8 cellular contexts compared by ENCODE assay signal in the genomic region with DNA sequence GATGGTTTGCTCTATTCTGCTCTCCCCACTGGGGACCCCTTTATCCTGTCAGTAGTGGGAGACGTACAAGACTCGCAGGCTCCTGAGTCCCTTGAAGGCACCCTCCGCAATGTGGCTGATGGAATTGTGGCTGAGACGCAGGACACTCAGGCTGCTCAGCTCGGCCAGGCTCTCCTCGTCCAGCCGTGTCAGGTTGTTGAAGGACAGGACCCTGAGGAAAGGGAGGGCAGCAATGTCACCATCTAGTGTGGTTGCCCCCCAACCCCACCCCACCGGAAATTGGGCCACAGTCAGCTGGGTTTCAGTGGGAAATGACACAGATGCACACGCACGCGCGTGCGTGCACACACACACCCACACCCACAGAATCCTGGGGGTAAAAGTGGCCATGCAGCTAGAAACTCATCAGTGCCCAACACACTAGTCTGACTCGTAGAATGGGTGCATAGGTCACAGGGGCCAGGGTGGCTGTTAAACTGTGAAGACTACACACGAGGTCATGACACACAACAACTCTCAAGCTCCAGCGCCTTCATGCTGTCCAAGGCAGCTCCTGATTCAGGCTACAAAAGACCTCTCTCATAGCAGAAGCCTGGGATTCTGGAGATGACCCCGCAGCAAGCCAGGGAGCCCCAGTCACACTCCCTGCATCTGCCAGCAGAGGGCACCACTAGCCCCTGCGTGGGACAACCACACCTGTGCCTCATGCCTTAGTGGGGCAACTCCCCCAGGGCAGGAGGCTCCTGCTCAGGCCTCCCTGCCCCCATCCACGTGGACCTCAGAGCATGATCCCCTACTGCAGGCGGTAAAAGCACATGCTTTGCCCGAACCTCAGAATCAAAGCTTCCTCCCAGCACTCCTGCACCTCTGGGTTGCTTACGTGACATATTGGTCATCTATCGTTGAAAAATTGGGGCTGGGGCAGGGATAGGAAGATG.
A peak's percentile ranks its signal among the peaks of the same experiment; 100 is the strongest.
DNase-seq lines count a peak whose midpoint lies in the region; ATAC-seq and TF ChIP-seq lines count a peak whose summit lies in the region.

No MANE protein-coding gene starts in this region.

- H3K56ac ChIP-seq in mesendoderm (ENCODE audit: low read length) = no peak overlapping the region

- H2AK5ac ChIP-seq in mesendoderm (ENCODE audit: low read length) = no peak overlapping the region

- peaks cover 4% of the 10 kb centered on the region; the same call in 1 of the 2 replicates for H3K79me2 ChIP-seq in KMS-11 (ENCODE audit: insufficient read depth, low read depth)
- H3K79me2 ChIP-seq in mesendoderm (ENCODE audit: control insufficient read depth, insufficient read depth, low read length) = no peaks in the 10 kb centered on the region

- H2AFZ ChIP-seq in KMS-11 (ENCODE audit: low read depth) = no peak overlapping the region

- H3K4me3 ChIP-seq in KMS-11 (IDR thresholded peaks at IDR 0.05; ENCODE audit: insufficient read depth, low read depth, low read length) (no peak overlapping the region), mesendoderm (ENCODE audit: low read length) (no peak overlapping the region)

- DNase-seq in EL = peak; percentile 51
- peak; percentile 82 to 85 for DNase-seq in activated CD4-positive, alpha-beta T cell treated with anti-CD3 and anti-CD28 coated beads, Interleukin-2, amount 50 U/mL, for 48 hours
- DNase-seq in effector CD4-positive, alpha-beta T cell = peak; percentile 74
- peak; percentile 77 for DNase-seq in mesendoderm
- peak; percentile 63 for DNase-seq in stimulated activated CD8-positive, alpha-beta memory T cell treated with anti-CD3 and anti-CD28 coated beads, Interleukin-4, amount 100 ng/mL, for 24 hours (ENCODE audit: low read depth)

- no peaks in the 10 kb centered on the region for H3K79me1 ChIP-seq in mesendoderm (ENCODE audit: low read length)

- TF ChIP-seq CTCF in KMS-11 (conservative IDR thresholded peaks at IDR 0.05; ENCODE audit: low read depth, low read length) = peak; percentile 73

- H4K20me1 ChIP-seq in KMS-11 (ENCODE audit: insufficient read depth) = no peaks in the 10 kb centered on the region

- H3K36me3 ChIP-seq in KMS-11 (ENCODE audit: insufficient read depth) (no peaks in the 10 kb centered on the region), mesendoderm (ENCODE audit: control insufficient read depth, insufficient read depth, low read length) (no peaks in the 10 kb centered on the region)

- no CpG with 5 or more reads among the region's 23 CpGs for WGBS in mesendoderm (ENCODE audit: extremely low coverage, insufficient coverage, low lambda C conversion rate)

- no peak overlapping the region for H2BK15ac ChIP-seq in mesendoderm (replicated peaks; ENCODE audit: low read depth)

- H3K4me1 ChIP-seq in KMS-11 (ENCODE audit: low read depth, poor library complexity, severe bottlenecking) (no peaks in the 10 kb centered on the region), mesendoderm (ENCODE audit: control insufficient read depth, low read depth, low read length) (no peaks in the 10 kb centered on the region)

- H3K4me2 ChIP-seq in KMS-11 (no peak overlapping the region), mesendoderm (ENCODE audit: low read length) (no peak overlapping the region)

- H3K23ac ChIP-seq in mesendoderm (ENCODE audit: low read length) = no peak overlapping the region

- H3K27me3 ChIP-seq in KMS-11 (ENCODE audit: insufficient read depth, low read depth) (no peaks in the 10 kb centered on the region), mesendoderm (ENCODE audit: insufficient read depth, low read length, poor library complexity) (no peaks in the 10 kb centered on the region)

- no peak overlapping the region for H3K18ac ChIP-seq in mesendoderm (ENCODE audit: low read length)

- H3K4ac ChIP-seq in mesendoderm (ENCODE audit: low read depth, low read length) = no peak overlapping the region

- ATAC-seq in GM21381 (IDR thresholded peaks at IDR 0.05; ENCODE audit: unreplicated experiment) = peak; percentile 79
- no peak for ATAC-seq in HG03097 (IDR thresholded peaks at IDR 0.05; ENCODE audit: low FRiP score, unreplicated experiment)

- no peak overlapping the region for H2BK120ac ChIP-seq in mesendoderm (ENCODE audit: low read depth, low read length)

- no peak overlapping the region for H2BK5ac ChIP-seq in mesendoderm (ENCODE audit: low read length)

- H4K8ac ChIP-seq in mesendoderm (ENCODE audit: low read depth, low read length) = no peak overlapping the region

- H4K5ac ChIP-seq in mesendoderm (ENCODE audit: low read length) = no peak overlapping the region

- H3K9ac ChIP-seq in KMS-11 (no peak overlapping the region), mesendoderm (ENCODE audit: low read length) (no peak overlapping the region)

- no peak overlapping the region for H3K27ac ChIP-seq in KMS-11
- no peak overlapping the region for H3K27ac ChIP-seq in mesendoderm (ENCODE audit: low read depth, low read length)
